ENCODE assay signal across 18 cellular contexts in the genomic region with DNA sequence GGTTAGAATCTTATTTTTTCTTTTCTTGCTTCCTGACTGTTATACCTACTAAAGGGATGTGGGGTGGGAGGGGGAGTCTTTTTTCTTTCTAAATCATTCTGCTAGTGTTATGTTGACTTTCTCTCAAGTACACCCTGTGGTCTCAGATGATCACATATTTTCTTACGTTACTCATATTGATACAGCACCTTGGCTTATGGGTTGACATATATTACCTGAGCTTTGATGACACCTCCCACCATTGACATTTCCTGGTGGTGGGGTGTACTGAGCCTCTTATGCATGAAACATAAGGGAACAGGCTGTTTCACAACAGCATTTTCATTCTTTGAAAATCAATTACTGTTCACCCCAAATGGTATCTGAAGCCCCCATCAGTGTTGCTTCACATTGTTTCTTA.
A peak's percentile ranks its signal among the peaks of the same experiment; 100 is the strongest.
DNase-seq lines count a peak whose midpoint lies in the region; ATAC-seq lines count a peak whose summit lies in the region.
"Had no signal": no experiment of that assay in that cellular context is flagged by ENCODE, and none has a peak within 500 bp of the region (broad histone marks: within the 10 kb centered on the region; RNA-seq: fewer than 3 reads in every experiment).

No MANE protein-coding gene starts in this region.

- no peaks in the 10 kb centered on the region for H3K9me3 Mint-ChIP-seq in activated T-helper 17 cell treated with anti-CD3 and anti-CD28 coated beads, Interleukin-2, amount 50 U/mL, for 72 hours
- peaks cover 0 to 6% of the 10 kb centered on the region in 2 donors for H3K9me3 Mint-ChIP-seq in stimulated activated naive CD8-positive, alpha-beta T cell treated with anti-CD3 and anti-CD28 coated beads, Interleukin-15, amount 100 ng/mL, for 72 hours
- H3K9me3 Mint-ChIP-seq: IgD-negative memory B cell had no signal

- DNase-seq in activated T-cell treated with anti-CD3 and anti-CD28 coated beads for 24 hours (ENCODE audit: low read depth) (peak; percentile 2), UCSD-AML1 (lab: John Stamatoyannopoulos, UW; ENCODE audit: unreplicated experiment) (no peak)
- no peak for DNase-seq in activated T-cell treated with anti-CD3 and anti-CD28 coated beads, Interleukin-2, amount 50 U/mL, for 1 hour
- DNase-seq in stimulated activated CD4-positive, alpha-beta T cell treated with anti-CD3 and anti-CD28 coated beads, Interleukin-1b, Interleukin-23, amount 100 ng/mL, for 48 hours, result peak; percentile 42
- no peak for DNase-seq in stimulated activated CD4-positive, alpha-beta T cell treated with anti-CD3 and anti-CD28 coated beads, Interleukin-12 subunit alpha, Interleukin-12 subunit beta, amount 100 ng/mL, for 4 hours
- DNase-seq in stimulated activated naive CD8-positive, alpha-beta T cell treated with anti-CD3 and anti-CD28 coated beads, Interleukin-15, amount 100 ng/mL, for 72 hours, result peak; percentile 56 to 68
- DNase-seq: CD8-positive, alpha-beta T cell; DMS53; EL; Karpas-422; NCI-H1048; NCI-H1436 treated with DMSO at 0.1 percent for 48 hours; NCI-H2029; NCI-H345; NCI-H524 treated with DMSO at 0.1 percent for 48 hours had no signal

- H3K27me3 Mint-ChIP-seq in activated T-helper 17 cell treated with anti-CD3 and anti-CD28 coated beads, Interleukin-2, amount 50 U/mL, for 72 hours, result no peaks in the 10 kb centered on the region
- no peaks in the 10 kb centered on the region for H3K27me3 Mint-ChIP-seq in stimulated activated naive CD8-positive, alpha-beta T cell treated with anti-CD3 and anti-CD28 coated beads, Interleukin-15, amount 100 ng/mL, for 72 hours
- H3K27me3 Mint-ChIP-seq: IgD-negative memory B cell had no signal

- no peaks in the 10 kb centered on the region for H3K4me1 Mint-ChIP-seq in activated T-helper 17 cell treated with anti-CD3 and anti-CD28 coated beads, Interleukin-2, amount 50 U/mL, for 72 hours
- peaks cover 51% of the 10 kb centered on the region for H3K4me1 Mint-ChIP-seq in stimulated activated naive CD8-positive, alpha-beta T cell treated with anti-CD3 and anti-CD28 coated beads, Interleukin-15, amount 100 ng/mL, for 72 hours
- H3K4me1 Mint-ChIP-seq: IgD-negative memory B cell had no signal

- ATAC-seq in activated T-helper 17 cell treated with anti-CD3 and anti-CD28 coated beads, Interleukin-2, amount 50 U/mL, for 72 hours (replicated peaks), result peak; percentile 93
- ATAC-seq in stimulated activated naive CD8-positive, alpha-beta T cell treated with anti-CD3 and anti-CD28 coated beads, Interleukin-15, amount 100 ng/mL, for 72 hours, result peak; percentile 100
- ATAC-seq: CD8-positive, alpha-beta T cell; GM12878 had no signal

- no peaks in the 10 kb centered on the region for H3K36me3 Mint-ChIP-seq in activated T-helper 17 cell treated with anti-CD3 and anti-CD28 coated beads, Interleukin-2, amount 50 U/mL, for 72 hours (ENCODE audit: low read depth)

- H3K4me3 Mint-ChIP-seq in activated T-helper 17 cell treated with anti-CD3 and anti-CD28 coated beads, Interleukin-2, amount 50 U/mL, for 72 hours, result no peak overlapping the region
- peak overlapping the region; percentile 8 to 63 for H3K4me3 Mint-ChIP-seq in stimulated activated naive CD8-positive, alpha-beta T cell treated with anti-CD3 and anti-CD28 coated beads, Interleukin-15, amount 100 ng/mL, for 72 hours
- H3K4me3 Mint-ChIP-seq: CD8-positive, alpha-beta T cell; IgD-negative memory B cell had no signal

- no peak overlapping the region for H3K27ac Mint-ChIP-seq in activated T-helper 17 cell treated with anti-CD3 and anti-CD28 coated beads, Interleukin-2, amount 50 U/mL, for 72 hours
- peak overlapping the region in 1 of 2 donors; percentile 55 for H3K27ac Mint-ChIP-seq in stimulated activated naive CD8-positive, alpha-beta T cell treated with anti-CD3 and anti-CD28 coated beads, Interleukin-15, amount 100 ng/mL, for 72 hours
- H3K27ac Mint-ChIP-seq: CD8-positive, alpha-beta T cell; IgD-negative memory B cell had no signal

Comparison
In these comparisons a context has a peak if more than half of its experiments do, and no peak if none do; other contexts are left out.
1. DNase-seq: peak in activated T-cell treated with anti-CD3 and anti-CD28 coated beads for 24 hours (single experiment), stimulated activated CD4-positive, alpha-beta T cell treated with anti-CD3 and anti-CD28 coated beads, Interleukin-1b, Interleukin-23, amount 100 ng/mL, for 48 hours (single experiment) and stimulated activated naive CD8-positive, alpha-beta T cell treated with anti-CD3 and anti-CD28 coated beads, Interleukin-15, amount 100 ng/mL, for 72 hours (2 of 2); none in activated T-cell treated with anti-CD3 and anti-CD28 coated beads, Interleukin-2, amount 50 U/mL, for 1 hour (single experiment), stimulated activated CD4-positive, alpha-beta T cell treated with anti-CD3 and anti-CD28 coated beads, Interleukin-12 subunit alpha, Interleukin-12 subunit beta, amount 100 ng/mL, for 4 hours (single experiment) and UCSD-AML1 (single experiment).